Comparison of ENCODE assay signal across 9 cellular contexts in the genomic region with DNA sequence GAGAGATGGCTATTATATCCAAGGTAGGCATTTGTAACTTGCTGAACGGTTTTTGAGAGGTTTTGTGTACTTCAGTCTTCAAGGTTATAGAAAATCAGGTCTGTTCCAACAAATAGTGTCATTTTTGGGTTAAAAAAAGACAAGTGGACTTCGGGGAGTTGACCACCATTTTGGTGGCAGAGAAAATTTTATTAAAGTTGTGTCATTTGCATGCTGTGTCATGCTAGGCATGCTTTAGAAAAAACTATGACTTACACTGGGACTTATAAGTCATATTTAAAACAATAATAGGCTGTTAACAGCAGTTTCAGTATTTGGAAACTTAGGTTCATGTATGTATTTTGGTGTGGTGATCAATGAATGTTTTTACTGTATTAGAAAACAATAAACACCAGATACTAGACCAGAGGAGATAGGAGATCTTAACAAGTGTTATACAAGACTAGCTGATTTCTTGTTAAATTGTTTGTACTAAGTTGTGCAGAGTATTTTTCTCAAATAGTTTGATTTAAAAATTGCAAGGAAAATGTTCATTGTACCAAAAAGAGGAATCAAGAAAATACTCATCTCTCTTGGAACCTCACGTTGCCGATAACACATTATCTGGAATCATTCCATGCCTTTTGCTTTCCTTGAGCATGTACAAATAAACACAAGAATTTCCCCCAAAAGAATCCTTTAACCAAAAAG. TPM values are rescaled to one million over a fixed set of nuclear protein-coding genes. Genes with fewer than 3 reads are reported as not detected.
A peak's percentile ranks its signal among the peaks of the same experiment; 100 is the strongest.
DNase-seq lines count a peak whose midpoint lies in the region; ATAC-seq and TF ChIP-seq lines count a peak whose summit lies in the region.
"Had no signal": no experiment of that assay in that cellular context is flagged by ENCODE, and none has a peak within 500 bp of the region (broad histone marks: within the 10 kb centered on the region; RNA-seq: fewer than 3 reads in every experiment).

No MANE protein-coding gene starts in this region.

- intact Hi-C loops in heart left ventricle (cut with DNase I): loop anchor here in 1 of 10 donors (5.0 kb wide), 1 partner anchor 36 kb away; a partner anchor contains a TSS
- intact Hi-C loops in left ventricle myocardium superior (cut with micrococcal nuclease): no loop called here
- intact Hi-C loops in uterus (cut with DNase I; ENCODE audit: low total_unique reads): loop anchor here (5.0 kb wide), 1 partner anchor 36 kb away; a partner anchor contains a TSS

- H3K27me3 ChIP-seq in heart left ventricle (no peaks in the 10 kb centered on the region), lung (ENCODE audit: control insufficient read depth, insufficient read depth) (no peaks in the 10 kb centered on the region), uterus (no peaks in the 10 kb centered on the region)

- peaks cover 0 to 53% (median 48%) of the 10 kb centered on the region in 9 donors for H3K36me3 ChIP-seq in heart left ventricle
- peaks cover 10% of the 10 kb centered on the region in 2 donors for H3K36me3 ChIP-seq in lung (ENCODE audit: control insufficient read depth in 2 of 2, insufficient read depth in 2 of 2, low read length in 2 of 2)
- H3K36me3 ChIP-seq in uterus: no peaks in the 10 kb centered on the region

- H3K4me3 ChIP-seq in heart left ventricle (peak overlapping the region; percentile 68 to 94 (median 75)), astrocyte of the spinal cord (ENCODE audit: low read depth, low read length) (peak overlapping the region; percentile 79), lung (peak overlapping the region; percentile 85), uterus (peak overlapping the region; percentile 45 to 96)

- H3K27ac ChIP-seq in heart left ventricle (peak overlapping the region in 3 of 12 donors; percentile 83 to 88 (median 88)), lung (ENCODE audit: low read depth in 1 of 2, low read length in 1 of 2) (no peak overlapping the region), uterus (peak overlapping the region; percentile 85 to 90)

- in situ Hi-C loops in astrocyte of the spinal cord (cut with HindIII; ENCODE audit: low sequenced_read_pairs): no loop called here
- in situ Hi-C loops in G401 (cut with HindIII; ENCODE audit: low sequenced_read_pairs): no loop called here

- H3K9me3 ChIP-seq in heart left ventricle: no peaks in the 10 kb centered on the region
- H3K9me3 ChIP-seq in lung (ENCODE audit: control insufficient read depth in 2 of 2, insufficient read depth in 1 of 2, low read length in 1 of 2): no peaks in the 10 kb centered on the region
- H3K9me3 ChIP-seq in uterus: no peaks in the 10 kb centered on the region

- TF ChIP-seq POLR2A in heart left ventricle (IDR thresholded peaks at IDR 0.05) (no peak), uterus (IDR thresholded peaks at IDR 0.05) (no peak)

- ATAC-seq in heart left ventricle: no peak
- no peak for ATAC-seq in left ventricle myocardium superior
- ATAC-seq in lung (ENCODE audit: insufficient read depth, low FRiP score): no peak
- ATAC-seq in HG03457 (IDR thresholded peaks at IDR 0.05; ENCODE audit: unreplicated experiment): no peak

- TF ChIP-seq CTCF in heart left ventricle (IDR thresholded peaks at IDR 0.05) (no peak), astrocyte of the spinal cord (IDR thresholded peaks at IDR 0.05; ENCODE audit: low read depth, low read length) (no peak), lung (IDR thresholded peaks at IDR 0.05; ENCODE audit: control extremely low read depth, extremely low read depth) (no peak), uterus (IDR thresholded peaks at IDR 0.05) (no peak)

- WGBS in heart left ventricle, 4 donors: 49 to 62% (median 56%) methylated on average over 4 of the region's 4 CpGs
- WGBS in lung, 2 donors: 35 to 46% methylated on average over 4 of the region's 4 CpGs

- H3K4me1 ChIP-seq in heart left ventricle: peaks cover 2 to 32% (median 20%) of the 10 kb centered on the region in 12 donors
- peaks cover 4 to 14% of the 10 kb centered on the region in 2 donors for H3K4me1 ChIP-seq in lung (ENCODE audit: control insufficient read depth in 2 of 2, insufficient read depth in 2 of 2, low read length in 2 of 2)
- peaks cover 4 to 12% of the 10 kb centered on the region in 2 donors for H3K4me1 ChIP-seq in uterus

- DNase-seq in heart left ventricle: no peak
- DNase-seq in left ventricle myocardium superior: no peak
- DNase-seq in astrocyte of the spinal cord (ENCODE audit: low read depth, low spot score): no peak
- no peak for DNase-seq in lung (ENCODE audit: low spot score)
- no peak for DNase-seq in uterus
- DNase-seq in G401 (ENCODE audit: low spot score): no peak
- DNase-seq in GOT3 (lab: John Stamatoyannopoulos, UW): no peak
- DNase-seq: KG1 had no signal

RNA-seq across cellular contexts. Expression of a gene that starts 1.4 kb away (rescaled TPM):
- 100 to 1,000 TPM; 109 to 413 (median 303) TPM for total RNA-seq in heart left ventricle
- polyA plus RNA-seq in heart left ventricle: 100 to 1,000 TPM in 1 of 2 donors, 10 to 100 TPM in 1; 85.6 to 646 TPM
- 248 TPM for total RNA-seq in left ventricle myocardium superior
- 100 to 1,000 TPM; 210 to 505 TPM for total RNA-seq in lung
- polyA plus RNA-seq in lung: 100 to 1,000 TPM; 212 to 495 TPM
- total RNA-seq in uterus: 100 to 1,000 TPM in 3 of 4 donors, 10 to 100 TPM in 1; 64.6 to 287 (median 177) TPM
- total RNA-seq in G401 (2014; rRNA removed; shearing (Covaris generic)): 1,063 and 1,122 TPM in 2 replicates

RNA-seq across cellular contexts. Expression of a gene that starts 34.2 kb away (rescaled TPM):
- 10 to 100 TPM in 8 of 9 donors, 1 to 10 TPM in 1; 8.3 to 21.8 (median 11.1) TPM for total RNA-seq in heart left ventricle
- polyA plus RNA-seq in heart left ventricle: 10 to 100 TPM in 1 of 2 donors, 1 to 10 TPM in 1; 6.2 to 14.3 TPM
- 12.1 TPM for total RNA-seq in left ventricle myocardium superior
- total RNA-seq in lung: 10 to 100 TPM; 19.4 to 28.4 TPM
- polyA plus RNA-seq in lung: 10 to 100 TPM; 11.9 to 22.4 TPM
- total RNA-seq in uterus: 10 to 100 TPM; 33.5 to 44.6 (median 35.4) TPM
- 29.1 and 48.7 TPM in 2 replicates for total RNA-seq in G401 (2014; rRNA removed; shearing (Covaris generic))

Comparison
In these comparisons a context has a peak if more than half of its experiments do, and no peak if none do; other contexts are left out.
1. H3K27ac ChIP-seq: peak in uterus (2 of 2); none in lung (0 of 2).
2. Peak in every context shown above with its lines, with median percentiles within 50 percentile points of each other: H3K4me3 ChIP-seq.